ENCODE assay signal across 8 cellular contexts in the genomic region with DNA sequence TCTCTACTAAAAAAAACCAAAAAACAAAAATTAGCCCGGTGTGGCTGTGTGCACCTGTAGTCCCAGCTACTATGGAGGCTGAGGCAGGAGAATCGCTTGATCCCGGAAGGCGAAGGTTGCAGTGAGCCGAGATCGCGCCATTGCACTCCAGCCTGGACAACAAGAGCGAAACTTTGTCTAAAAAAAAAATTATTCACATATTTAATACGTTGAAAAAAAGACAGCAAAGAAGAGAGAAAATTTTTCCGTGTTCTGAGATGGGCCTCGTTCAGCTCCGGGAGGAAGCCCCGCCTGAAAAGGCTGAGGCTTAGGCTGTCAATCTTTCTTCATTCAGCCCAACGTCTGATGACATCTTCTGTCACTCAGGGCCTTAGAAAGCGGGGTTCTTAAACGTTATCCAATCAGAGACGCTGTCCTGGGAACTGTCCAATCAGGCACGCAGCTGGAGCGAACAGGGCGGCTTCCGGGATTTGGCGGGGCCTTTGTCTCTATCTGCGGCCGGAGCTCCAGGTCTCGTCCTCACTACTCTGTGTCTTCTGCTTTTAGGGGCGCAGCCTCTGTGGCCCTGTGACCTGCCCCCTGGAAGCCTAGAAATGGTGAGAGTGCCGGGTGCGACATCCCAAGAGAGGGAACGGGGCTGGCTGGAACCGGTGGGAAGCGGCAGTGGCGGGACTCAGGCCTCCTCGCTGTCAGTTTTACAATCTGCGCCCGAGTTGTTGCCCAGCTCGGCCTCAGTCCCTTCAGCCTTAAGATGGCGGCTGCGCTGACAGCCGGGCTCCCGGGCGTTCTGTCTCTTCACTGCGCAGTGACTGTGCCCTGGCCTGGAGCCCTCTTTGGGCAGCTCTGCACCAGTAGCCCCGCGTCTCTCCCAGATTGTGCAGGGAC. TPM values are rescaled to one million over a fixed set of nuclear protein-coding genes. Genes with fewer than 3 reads are reported as not detected.
DNase-seq lines count a peak whose midpoint lies in the region; ATAC-seq, FAIRE-seq and TF ChIP-seq lines count a peak whose summit lies in the region.

A gene (plus strand): TSS at position 485 of the 885 bp plus-strand sequence. CDS start 109 bp downstream, at position 594.

- DNase-seq in AG08395 (ENCODE audit: low spot score): peak; percentile 93
- peak; percentile 52 for DNase-seq in NCI-H526 treated with DMSO at 0.1 percent for 48 hours (lab: John Stamatoyannopoulos, UW)
- no peak for DNase-seq in H1 (ENCODE audit: low read depth in 1 of 2, low spot score in 2 of 2)
- DNase-seq in stimulated activated CD8-positive, alpha-beta memory T cell treated with anti-CD3 and anti-CD28 coated beads, Interleukin-15, amount 100 ng/mL, for 4 hours (ENCODE audit: low read depth in 2 of 2): peak; percentile 59 to 78

- no peak within 1 kb of the TSS for H2BK12ac ChIP-seq in H1 (ENCODE audit: low read depth, low read length)

- no peak for TF ChIP-seq RAD21 in H1 (IDR thresholded peaks at IDR 0.05 in 1 of 2, conservative IDR thresholded peaks at IDR 0.05 in 1 of 2; ENCODE audit: low read depth in 2 of 2, low read length in 2 of 2)

- no peak within 1 kb of the TSS for H3K23ac ChIP-seq in H1 (ENCODE audit: insufficient read length)

- ATAC-seq in GM18870 (IDR thresholded peaks at IDR 0.05; ENCODE audit: unreplicated experiment) (peak; percentile 98), HG03103 (IDR thresholded peaks at IDR 0.05; ENCODE audit: low read depth, unreplicated experiment) (peak; percentile 82)

- TF ChIP-seq CTCF in H1 (IDR thresholded peaks at IDR 0.05; ENCODE audit: control extremely low read depth in 1 of 3, insufficient read depth in 1 of 3, low read depth in 1 of 3, low read length in 3 of 3): no peak

- TF ChIP-seq EP300 in H1 (IDR thresholded peaks at IDR 0.05; ENCODE audit: borderline replicate concordance in 1 of 2, low read depth in 2 of 2, low read length in 2 of 2): no peak

- no peak within 1 kb of the TSS for H3K14ac ChIP-seq in H1 (ENCODE audit: insufficient read length)

- H3K79me1 ChIP-seq in H1 (ENCODE audit: low read depth, low read length): no peaks in the 10 kb centered on the region

- H2AK5ac ChIP-seq in H1 (ENCODE audit: low read depth, low read length): no peak within 1 kb of the TSS

- H3K79me2 ChIP-seq in H1 (ENCODE audit: control insufficient read depth in 1 of 2, insufficient read depth in 2 of 2, low read length in 2 of 2): no peaks in the 10 kb centered on the region

- no peaks in the 10 kb centered on the region for H3K4me1 ChIP-seq in H1 (replicated peaks in 1 of 4; ENCODE audit: control insufficient read depth in 3 of 4, insufficient read depth in 4 of 4, low read length in 3 of 4)
- H3K4me1 ChIP-seq in mesodermal cell (ENCODE audit: control insufficient read depth, insufficient read depth, low read length, poor library complexity, severe bottlenecking): no peaks in the 10 kb centered on the region

- H3K27ac ChIP-seq in H1 (ENCODE audit: low read depth, low read length) (no peak within 1 kb of the TSS), mesodermal cell (ENCODE audit: low read depth, low read length, severe bottlenecking) (peak within 1 kb of the TSS; percentile 92)

- no peak within 1 kb of the TSS for H2AFZ ChIP-seq in H1 (ENCODE audit: low read length)

- no peak within 1 kb of the TSS for H2BK120ac ChIP-seq in H1 (replicated peaks; ENCODE audit: low read depth, low read length)

- no peaks in the 10 kb centered on the region for H3K36me3 ChIP-seq in H1 (ENCODE audit: control insufficient read depth in 2 of 4, insufficient read depth in 4 of 4, low read length in 3 of 4)
- peaks cover 15% of the 10 kb centered on the region for H3K36me3 ChIP-seq in mesodermal cell (ENCODE audit: control insufficient read depth, insufficient read depth, low read length)

- H3K4me3 ChIP-seq in H1 (ENCODE audit: extremely low read depth in 1 of 4, insufficient read depth in 2 of 4, low read depth in 3 of 4, low read length in 4 of 4) (peak within 1 kb of the TSS in 1 of 4 experiments; percentile 47; a peak in 1 of 8 replicates), mesodermal cell (ENCODE audit: extremely low read depth, insufficient read depth, low read length, poor library complexity, severe bottlenecking) (peak within 1 kb of the TSS; percentile 58)

- WGBS in H1 (ENCODE audit: extremely low coverage in 1 of 2, insufficient coverage in 1 of 2, insufficient read length in 1 of 2, insufficient replicate concordance in 2 of 2, low coverage in 1 of 2, low lambda C conversion rate in 2 of 2, missing lambda C conversion rate in 1 of 2), 2 experiments: 90% methylated on average over 39 of the region's 44 CpGs; no CpG with 5 or more reads in 1 of the 2 experiments
- WGBS in mesodermal cell (ENCODE audit: insufficient coverage in 2 of 2), 2 experiments: 12 to 15% methylated on average over 37 to 40 of the region's 44 CpGs

- H2BK15ac ChIP-seq in H1 (ENCODE audit: low read length): no peak within 1 kb of the TSS

- no peak for TF ChIP-seq POLR2A in H1 (IDR thresholded peaks at IDR 0.05; ENCODE audit: control extremely low read depth in 1 of 2, low read depth in 2 of 2, low read length in 2 of 2)

- no peak for FAIRE-seq in H1 (lab: Jason Lieb, UNC)

- CTCF ChIA-PET in activated CD8-positive, alpha-beta memory T cell treated with anti-CD3 and anti-CD28 coated beads for 36 hours (lab: Charles Lee): interaction anchor here (0.6 kb wide), 1 partner anchor 120 kb away, joined by 3 read pairs; no protein-coding TSS in a partner anchor
- CTCF ChIA-PET in H1 (lab: Charles Lee; ENCODE audit: partially characterized antibody): no interaction called here

- no peaks in the 10 kb centered on the region for H3K23me2 ChIP-seq in H1 (ENCODE audit: low read depth, low read length)

- H2BK20ac ChIP-seq in H1 (ENCODE audit: low read length): no peak within 1 kb of the TSS

- H3K9me3 ChIP-seq in H1 (ENCODE audit: insufficient read depth in 2 of 2, low read depth in 1 of 2, low read length in 1 of 2): peaks cover 51 to 79% of the 10 kb centered on the region in 2 experiments
- H3K9me3 ChIP-seq in mesodermal cell (ENCODE audit: control insufficient read depth, low read length): peaks cover 11% of the 10 kb centered on the region

- POLR2A ChIA-PET in activated CD8-positive, alpha-beta memory T cell treated with anti-CD3 and anti-CD28 coated beads for 36 hours (lab: Charles Lee): interaction anchor here (0.6 to 1.4 kb wide), 8 partner anchors 85 to 519 kb away, joined by 3 to 9 read pairs (median 4); a partner anchor contains a TSS
- POLR2A ChIA-PET in H1 (lab: Charles Lee; ENCODE audit: partially characterized antibody): interaction anchor here (0.6 to 1.8 kb wide), 5 partner anchors 59 to 575 kb away, joined by 3 to 11 read pairs (median 4); a partner anchor contains a TSS

- H3K18ac ChIP-seq in H1 (ENCODE audit: extremely low read depth, low read length): no peak within 1 kb of the TSS

- H3K56ac ChIP-seq in H1 (replicated peaks; ENCODE audit: insufficient read length, low read depth, low read length): no peak within 1 kb of the TSS

- no peak within 1 kb of the TSS; a peak in 1 of 4 replicates for H3K4me2 ChIP-seq in H1 (ENCODE audit: insufficient read depth in 1 of 2, low read depth in 2 of 2, low read length in 2 of 2)

- H3K27me3 ChIP-seq in H1 (replicated peaks in 1 of 4; ENCODE audit: control insufficient read depth in 3 of 4, extremely low read depth in 1 of 4, insufficient read depth in 3 of 4, low read length in 3 of 4): no peaks in the 10 kb centered on the region

- peak within 1 kb of the TSS; percentile 98 for H4K8ac ChIP-seq in H1 (ENCODE audit: extremely low read depth, insufficient read depth, low read length)

- peak within 1 kb of the TSS in 1 of 4 experiments; percentile 75; a peak in 1 of 7 replicates for H3K9ac ChIP-seq in H1 (replicated peaks in 1 of 4; ENCODE audit: extremely low read depth in 1 of 4, low read depth in 3 of 4, low read length in 3 of 4)

- no peaks in the 10 kb centered on the region for H4K20me1 ChIP-seq in H1 (replicated peaks in 1 of 2; ENCODE audit: control insufficient read depth in 1 of 2, insufficient read depth in 2 of 2, low read length in 2 of 2)

- H4K5ac ChIP-seq in H1 (ENCODE audit: insufficient read length, low read depth, low read length): no peak within 1 kb of the TSS

- no peak within 1 kb of the TSS for H4K91ac ChIP-seq in H1 (replicated peaks; ENCODE audit: insufficient read length, low read length)

- H2BK5ac ChIP-seq in H1 (ENCODE audit: low read depth, low read length): no peak within 1 kb of the TSS

- H3K4ac ChIP-seq in H1 (replicated peaks; ENCODE audit: insufficient read length, low read depth, low read length): no peak within 1 kb of the TSS

TF ChIP-seq in H1, 55 proteins besides CTCF, POLR2A, EP300 and RAD21 (continues in another document):
- TF ChIP-seq TAF7 (optimal IDR thresholded peaks at IDR 0.05; ENCODE audit: borderline replicate concordance, low read depth, low read length) (no peak), CEBPB (IDR thresholded peaks at IDR 0.05; ENCODE audit: low read depth, low read length) (no peak), KDM4A (IDR thresholded peaks at IDR 0.05; ENCODE audit: low read depth, low read length, severe bottlenecking) (no peak), HDAC2 (IDR thresholded peaks at IDR 0.05; ENCODE audit: borderline replicate concordance in 1 of 2, low read depth in 2 of 2, low read length in 2 of 2) (no peak), HDAC6 (IDR thresholded peaks at IDR 0.05; ENCODE audit: low read depth, low read length) (no peak), PHF8 (conservative IDR thresholded peaks at IDR 0.05; ENCODE audit: low read depth, low read length) (no peak)
- TF ChIP-seq, protein P1, sequence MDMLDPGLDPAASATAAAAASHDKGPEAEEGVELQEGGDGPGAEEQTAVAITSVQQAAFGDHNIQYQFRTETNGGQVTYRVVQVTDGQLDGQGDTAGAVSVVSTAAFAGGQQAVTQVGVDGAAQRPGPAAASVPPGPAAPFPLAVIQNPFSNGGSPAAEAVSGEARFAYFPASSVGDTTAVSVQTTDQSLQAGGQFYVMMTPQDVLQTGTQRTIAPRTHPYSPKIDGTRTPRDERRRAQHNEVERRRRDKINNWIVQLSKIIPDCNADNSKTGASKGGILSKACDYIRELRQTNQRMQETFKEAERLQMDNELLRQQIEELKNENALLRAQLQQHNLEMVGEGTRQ (IDR thresholded peaks at IDR 0.05; ENCODE audit: low read length): no peak

RNA-seq across cellular contexts. Expression of the gene that starts here (rescaled TPM):
- 10 to 100 TPM; 15.4 to 15.6 TPM for total RNA-seq in activated CD8-positive, alpha-beta memory T cell treated with anti-CD3 and anti-CD28 coated beads for 36 hours
- not detected in 2 replicates for total RNA-seq in H1 (2021; fragmentation: NEBNext Ultra II Directional; extraction: Animal tissue kit (Norgen Biotek cat#: 25700))
- not detected in 2 replicates for polyA plus RNA-seq in H1 (2011; rRNA removed)
- polyA plus RNA-seq in H1 (2011; cell fraction: cytosol; rRNA removed): not detected
- polyA plus RNA-seq in H1 (2011; cell fraction: nucleus; rRNA removed): not detected
- polyA plus RNA-seq in H1 (2012, experiment 1 of 2): not detected in 4 replicates
- not detected for polyA plus RNA-seq in H1 (2012, experiment 2 of 2)
- polyA plus RNA-seq in H1 (2013, experiment 1 of 2): 3.1 TPM
- 2.8 TPM for polyA plus RNA-seq in H1 (2013, experiment 2 of 2)
- polyA minus RNA-seq in H1 (2011; rRNA and poly(A)+ RNA removed): not detected in 2 replicates
- not detected for polyA minus RNA-seq in H1 (2011; cell fraction: cytosol; rRNA and poly(A)+ RNA removed)
- not detected for polyA minus RNA-seq in H1 (2011; cell fraction: nucleus; rRNA and poly(A)+ RNA removed)
- 3.8 TPM for polyA plus RNA-seq in mesodermal cell (2013, experiment 1 of 2)
- 3.0 TPM for polyA plus RNA-seq in mesodermal cell (2013, experiment 2 of 2)

Comparison
In these comparisons a context has a peak if more than half of its experiments do, and no peak if none do; other contexts are left out.
1. RNA of the gene that starts here (total RNA-seq): 15.4 to 15.6 TPM in activated CD8-positive, alpha-beta memory T cell treated with anti-CD3 and anti-CD28 coated beads for 36 hours; not detected in H1; every median in the first group is over 10 times any median in the second.
2. DNase-seq: peak in AG08395 (single experiment), NCI-H526 treated with DMSO at 0.1 percent for 48 hours (single experiment) and stimulated activated CD8-positive, alpha-beta memory T cell treated with anti-CD3 and anti-CD28 coated beads, Interleukin-15, amount 100 ng/mL, for 4 hours (2 of 2); none in H1 (0 of 2).